In genomic region chr12:131919366-131920156, GRCh38 we compare ENCODE assay signal across 17 cellular contexts.
"Had no signal": no experiment of that assay in that cellular context is flagged by ENCODE, and none has a peak within 500 bp of the region (broad histone marks: within the 10 kb centered on the region; RNA-seq: fewer than 3 reads in every experiment).

No MANE protein-coding gene starts in this region.

- H3K4me1 ChIP-seq: body of pancreas, vagina had no signal

- H3K4me3 ChIP-seq: body of pancreas, skin epidermis, suprapubic skin, transverse colon, vagina had no signal

- ATAC-seq: activated CD8-positive, alpha-beta T cell treated with anti-CD3 and anti-CD28 coated beads for 36 hours; activated T-helper 17 cell treated with anti-CD3 and anti-CD28 coated beads, Interleukin-2, amount 50 U/mL, for 72 hours; body of pancreas had no signal

- H3K27ac ChIP-seq: body of pancreas, skin epidermis, suprapubic skin, transverse colon, vagina had no signal

- DNase-seq: activated CD4-positive, alpha-beta T cell treated with anti-CD3 and anti-CD28 coated beads, Interleukin-2, amount 10 ng/mL, durations not matched to agents 24 days and 14 days; activated CD8-positive, alpha-beta T cell treated with anti-CD3 and anti-CD28 coated beads for 36 hours; activated naive CD4-positive, alpha-beta T cell; activated naive CD8-positive, alpha-beta T cell treated with anti-CD3 and anti-CD28 coated beads, Interleukin-2, amount 10 ng/mL, durations not matched to agents 7 days and 5 days; activated T-cell treated with anti-CD3 and anti-CD28 coated beads, Interleukin-2, amount 50 U/mL, for 1 hour; amygdala; central memory CD4-positive, alpha-beta T cell; mesenchymal stem cell; naive thymus-derived CD4-positive, alpha-beta T cell; stimulated activated naive CD8-positive, alpha-beta T cell treated with anti-CD3 and anti-CD28 coated beads, Interleukin-15, amount 100 ng/mL, for 72 hours; T1000; transverse colon had no signal

- H3K27me3 ChIP-seq: body of pancreas, suprapubic skin, transverse colon, vagina had no signal

- H3K9me3 ChIP-seq: body of pancreas, suprapubic skin, transverse colon, vagina had no signal
